Comparison of ENCODE assay signal across 20 cellular contexts in the genomic region with DNA sequence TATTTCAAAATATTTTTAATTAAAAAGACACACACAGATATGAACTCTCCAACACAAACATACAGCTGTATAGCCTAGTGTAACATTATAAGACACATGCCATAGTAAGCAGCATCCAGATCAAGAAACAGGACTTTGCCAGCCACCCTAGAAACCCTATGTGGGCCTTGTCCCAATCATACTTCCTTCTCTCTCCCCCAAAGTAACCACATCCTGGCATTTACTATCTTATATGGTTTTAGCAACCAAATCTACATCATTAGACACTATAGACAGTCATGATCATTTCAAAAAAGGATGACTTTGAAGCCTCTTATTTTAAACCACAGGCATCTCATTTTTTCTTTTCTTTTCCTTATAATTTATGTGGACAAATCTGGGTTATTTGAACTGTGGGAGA.
A peak's percentile ranks its signal among the peaks of the same experiment; 100 is the strongest.
DNase-seq lines count a peak whose midpoint lies in the region; ATAC-seq and TF ChIP-seq lines count a peak whose summit lies in the region.
"Had no signal": no experiment of that assay in that cellular context is flagged by ENCODE, and none has a peak within 500 bp of the region (broad histone marks: within the 10 kb centered on the region; RNA-seq: fewer than 3 reads in every experiment).

No MANE protein-coding gene starts in this region.

- intact Hi-C loops in CD4-positive, alpha-beta T cell (cut with DNase I, micrococcal nuclease): no loop called here

- H4K20me1 ChIP-seq in DND-41 (ENCODE audit: insufficient read depth, low read length): no peaks in the 10 kb centered on the region

- H3K4me1 Mint-ChIP-seq in CD4-positive, alpha-beta T cell (ENCODE audit: low read depth): peaks cover 27% of the 10 kb centered on the region
- H3K4me1 Mint-ChIP-seq in T-helper 1 cell treated with Interleukin-12 subunit alpha and Interleukin-12 subunit beta and Interleukin-4 antibody, amounts not matched to agents 30 μg/mL and 1 μg/mL, for 36 hours (ENCODE audit: low read depth): peaks cover 19% of the 10 kb centered on the region
- H3K4me1 Mint-ChIP-seq: GM23338 had no signal

- H3K36me3 Mint-ChIP-seq in CD4-positive, alpha-beta T cell (ENCODE audit: low read depth): peaks cover 17% of the 10 kb centered on the region
- H3K36me3 Mint-ChIP-seq in T-helper 1 cell treated with Interleukin-12 subunit alpha and Interleukin-12 subunit beta and Interleukin-4 antibody, amounts not matched to agents 30 μg/mL and 1 μg/mL, for 36 hours (ENCODE audit: low read depth): peaks cover 38% of the 10 kb centered on the region

- H2AFZ ChIP-seq in DND-41 (ENCODE audit: low read depth, low read length): no peak overlapping the region
- H2AFZ ChIP-seq: GM23338, hepatocyte had no signal

- H3K27ac ChIP-seq in CD4-positive, alpha-beta T cell (ENCODE audit: low read depth, low read length): no peak overlapping the region
- no peak overlapping the region for H3K27ac ChIP-seq in DND-41 (ENCODE audit: low read length)
- H3K27ac ChIP-seq: hepatocyte, lower lobe of right lung, thyroid gland had no signal

- no peak for DNase-seq in CD4-positive, alpha-beta T cell
- DNase-seq in DND-41: no peak
- DNase-seq in central memory CD4-positive, alpha-beta T cell: peak; percentile 12
- DNase-seq in activated gamma-delta T cell treated with Interleukin-2 at 50 U/mL for 16 hours: no peak
- DNase-seq in pons (ENCODE audit: low spot score): no peak
- DNase-seq: activated CD4-positive, alpha-beta T cell treated with anti-CD3 and anti-CD28 coated beads, Interleukin-2, amount 50 U/mL, for 1 hour; Calu3; foreskin fibroblast; islet precursor cell; lower lobe of right lung; NCI-H1417; NCI-H774; occipital lobe; retina; T1000; thyroid gland had no signal

- H3K27ac Mint-ChIP-seq in CD4-positive, alpha-beta T cell: peak overlapping the region; percentile 5
- peak overlapping the region; percentile 3 for H3K27ac Mint-ChIP-seq in T-helper 1 cell treated with Interleukin-12 subunit alpha and Interleukin-12 subunit beta and Interleukin-4 antibody, amounts not matched to agents 30 μg/mL and 1 μg/mL, for 36 hours
- H3K27ac Mint-ChIP-seq: GM23338 had no signal

- no peak overlapping the region for H3K9ac ChIP-seq in DND-41 (ENCODE audit: low read depth, low read length)

- no peak overlapping the region for H3K4me2 ChIP-seq in DND-41 (ENCODE audit: insufficient read depth, low read length)
- H3K4me2 ChIP-seq: GM23338, hepatocyte had no signal

- no peak overlapping the region for H3K4me3 ChIP-seq in DND-41 (ENCODE audit: low read depth in 1 of 2, low read length in 2 of 2)
- H3K4me3 ChIP-seq: GM23338, hepatocyte, lower lobe of right lung, thyroid gland had no signal

- no peak for TF ChIP-seq CTCF in CD4-positive, alpha-beta T cell (IDR thresholded peaks at IDR 0.05)
- TF ChIP-seq CTCF in DND-41 (IDR thresholded peaks at IDR 0.05; ENCODE audit: borderline replicate concordance, extremely low read depth, low read length, poor library complexity, severe bottlenecking): no peak

- ATAC-seq in CD4-positive, alpha-beta T cell (ENCODE audit: poor library complexity): peak; percentile 62
- ATAC-seq in DND-41 (ENCODE audit: insufficient read depth, low read depth) (peak; percentile 74), SK-N-SH treated with all-trans-retinoic acid at 6 μM for 48 hours (no peak)
- ATAC-seq: GM23338, lower lobe of right lung had no signal

- H3K4me3 Mint-ChIP-seq in CD4-positive, alpha-beta T cell: no peak overlapping the region
- H3K4me3 Mint-ChIP-seq in T-helper 1 cell treated with Interleukin-12 subunit alpha and Interleukin-12 subunit beta and Interleukin-4 antibody, amounts not matched to agents 30 μg/mL and 1 μg/mL, for 36 hours: no peak overlapping the region
- H3K4me3 Mint-ChIP-seq: GM23338 had no signal

- H3K4me1 ChIP-seq in DND-41 (ENCODE audit: insufficient read depth, low read length): peaks cover 23% of the 10 kb centered on the region
- H3K4me1 ChIP-seq: thyroid gland had no signal

- no peaks in the 10 kb centered on the region for H3K27me3 Mint-ChIP-seq in CD4-positive, alpha-beta T cell
- no peaks in the 10 kb centered on the region for H3K27me3 Mint-ChIP-seq in T-helper 1 cell treated with Interleukin-12 subunit alpha and Interleukin-12 subunit beta and Interleukin-4 antibody, amounts not matched to agents 30 μg/mL and 1 μg/mL, for 36 hours (ENCODE audit: low read depth)

- peaks cover 8% of the 10 kb centered on the region for H3K9me3 ChIP-seq in CD4-positive, alpha-beta T cell (ENCODE audit: control insufficient read depth, low read length)
- H3K9me3 ChIP-seq in DND-41 (ENCODE audit: insufficient read depth, low read length, severe bottlenecking): peaks cover 10% of the 10 kb centered on the region
- H3K9me3 ChIP-seq: thyroid gland had no signal

- POLR2A ChIA-PET in CD4-positive, alpha-beta T cell (lab: Charles Lee): no interaction called here

- H3K9me3 Mint-ChIP-seq in CD4-positive, alpha-beta T cell: peaks cover 7% of the 10 kb centered on the region
- peaks cover 23% of the 10 kb centered on the region for H3K9me3 Mint-ChIP-seq in T-helper 1 cell treated with Interleukin-12 subunit alpha and Interleukin-12 subunit beta and Interleukin-4 antibody, amounts not matched to agents 30 μg/mL and 1 μg/mL, for 36 hours

- peaks cover 16% of the 10 kb centered on the region; the same call in 1 of the 2 replicates for H3K36me3 ChIP-seq in DND-41 (ENCODE audit: insufficient read depth, low read length)
- H3K36me3 ChIP-seq: thyroid gland had no signal

- H3K27me3 ChIP-seq in CD4-positive, alpha-beta T cell (ENCODE audit: control insufficient read depth, insufficient read depth, low read length): no peaks in the 10 kb centered on the region
- H3K27me3 ChIP-seq in DND-41 (ENCODE audit: insufficient read depth, low read length, poor library complexity): no peaks in the 10 kb centered on the region
- H3K27me3 ChIP-seq: hepatocyte, thyroid gland had no signal

- H3K79me2 ChIP-seq in DND-41 (ENCODE audit: insufficient read depth, low read length): 0 out of 2 replicates have a peak, but pooled peaks cover 2% of the 10 kb centered on the region

- CTCF ChIA-PET in CD4-positive, alpha-beta T cell (lab: Charles Lee): no interaction called here

TF ChIP-seq in SK-N-SH treated with all-trans-retinoic acid at 6 μM for 48 hours, 23 proteins besides CTCF, POLR2A, EP300 and RAD21:
- TF ChIP-seq ZNF565 (CRISPR knock-in tag; conservative IDR thresholded peaks at IDR 0.05; ENCODE audit: low read depth): no peak
- no peak for TF ChIP-seq RARB (CRISPR knock-in tag; IDR thresholded peaks at IDR 0.05)
- no peak for TF ChIP-seq TCF4 (CRISPR knock-in tag; IDR thresholded peaks at IDR 0.05; ENCODE audit: borderline replicate concordance)
- no peak for TF ChIP-seq PPARA (CRISPR knock-in tag; IDR thresholded peaks at IDR 0.05; ENCODE audit: borderline replicate concordance)
- no peak for TF ChIP-seq GLIS3 (CRISPR knock-in tag; IDR thresholded peaks at IDR 0.05)
- no peak for TF ChIP-seq ZFP30 (CRISPR knock-in tag; IDR thresholded peaks at IDR 0.05)
